In the genomic region with DNA sequence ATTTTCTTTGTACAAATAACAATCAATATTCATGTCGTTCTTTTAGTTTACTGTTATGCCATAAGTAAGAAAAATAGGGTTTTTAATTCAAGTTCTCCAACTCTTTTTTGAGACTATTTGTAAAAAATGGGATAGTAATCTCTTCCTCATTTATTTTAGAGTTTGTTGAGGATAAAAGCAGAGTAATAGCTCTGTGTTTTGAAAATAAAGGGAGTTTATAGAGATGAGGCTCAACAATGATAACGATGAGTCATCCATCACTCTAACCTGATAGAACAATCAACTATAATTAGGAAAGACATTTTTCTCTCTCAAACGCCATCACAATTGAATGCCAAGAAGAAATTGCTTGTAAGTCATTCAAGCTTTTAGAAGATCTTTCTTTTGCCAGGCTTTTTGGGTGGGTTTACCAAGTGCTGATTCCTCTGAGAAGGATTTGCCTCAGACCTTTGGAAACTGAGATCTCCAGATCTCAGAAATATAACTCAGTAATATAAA, we compare ENCODE assay signal across 12 cellular contexts. TPM values are rescaled to one million over a fixed set of nuclear protein-coding genes. Genes with fewer than 3 reads are reported as not detected.
DNase-seq lines count a peak whose midpoint lies in the region; ATAC-seq and TF ChIP-seq lines count a peak whose summit lies in the region.
"Had no signal": no experiment of that assay in that cellular context is flagged by ENCODE, and none has a peak within 500 bp of the region (broad histone marks: within the 10 kb centered on the region; RNA-seq: fewer than 3 reads in every experiment).

No MANE protein-coding gene starts in this region.

- no peaks in the 10 kb centered on the region for H4K20me1 ChIP-seq in SU-DHL-6 (ENCODE audit: low read depth, low read length)

- ATAC-seq in GM18870 (IDR thresholded peaks at IDR 0.05; ENCODE audit: unreplicated experiment) = no peak
- ATAC-seq in GM21825 (IDR thresholded peaks at IDR 0.05; ENCODE audit: unreplicated experiment) = no peak
- ATAC-seq: esophagus mucosa had no signal

- H3K9me3 Mint-ChIP-seq in activated CD4-positive, alpha-beta T cell treated with anti-CD3 and anti-CD28 coated beads, Interleukin-2, amount 10 ng/mL, durations not matched to agents 24 days and 14 days = peaks cover 8% of the 10 kb centered on the region

- TF ChIP-seq CTCF in SU-DHL-6 (IDR thresholded peaks at IDR 0.05; ENCODE audit: insufficient read depth, low read length, poor library complexity, severe bottlenecking) = no peak

- no peaks in the 10 kb centered on the region for H3K9me2 ChIP-seq in SU-DHL-6 (replicated peaks; ENCODE audit: insufficient read depth, low read length)

- peak overlapping the region; percentile 81 for H2AFZ ChIP-seq in SU-DHL-6 (ENCODE audit: low read depth, low read length, severe bottlenecking)

- H3K4me2 ChIP-seq in SU-DHL-6 (ENCODE audit: low read depth, low read length, poor library complexity, severe bottlenecking) = peak overlapping the region; percentile 79

- no peak for DNase-seq in activated CD4-positive, alpha-beta T cell treated with anti-CD3 and anti-CD28 coated beads, Interleukin-2, amount 10 ng/mL, durations not matched to agents 24 days and 14 days
- DNase-seq in activated CD4-positive, alpha-beta T cell treated with anti-CD3 and anti-CD28 coated beads for 48 hours = no peak
- peak; percentile 50 to 52 for DNase-seq in erythroblast (lab: John Stamatoyannopoulos, UW)
- no peak for DNase-seq in 8988T
- DNase-seq: NCI-H1417, pancreas, T1000 had no signal

- H3K9me3 ChIP-seq in SU-DHL-6 (ENCODE audit: insufficient read depth, low read length) (no peaks in the 10 kb centered on the region), subcutaneous abdominal adipose tissue (ENCODE audit: control insufficient read depth in 5 of 5, low read length in 5 of 5) (no peaks in the 10 kb centered on the region)
- H3K9me3 ChIP-seq: pancreas had no signal

- peak overlapping the region; percentile 64 for H3K27ac ChIP-seq in SU-DHL-6 (ENCODE audit: low read depth, low read length)
- H3K27ac ChIP-seq in subcutaneous abdominal adipose tissue (ENCODE audit: low read depth, low read length) = peak overlapping the region; percentile 28

- H3K36me3 ChIP-seq in SU-DHL-6 (ENCODE audit: low read length) (no peaks in the 10 kb centered on the region), subcutaneous abdominal adipose tissue (ENCODE audit: control insufficient read depth in 5 of 5, insufficient read depth in 5 of 5, low read length in 5 of 5) (no peaks in the 10 kb centered on the region)
- H3K36me3 ChIP-seq: pancreas had no signal

- peaks cover 14% of the 10 kb centered on the region for H3K36me3 Mint-ChIP-seq in activated CD4-positive, alpha-beta T cell treated with anti-CD3 and anti-CD28 coated beads, Interleukin-2, amount 10 ng/mL, durations not matched to agents 24 days and 14 days (ENCODE audit: low read depth)

- peak; percentile 54 for TF ChIP-seq POLR2A in erythroblast (IDR thresholded peaks at IDR 0.05; ENCODE audit: low read length)

- peak overlapping the region; percentile 57 for H3K4me3 ChIP-seq in SU-DHL-6 (ENCODE audit: insufficient read depth, low read length, poor library complexity, severe bottlenecking)
- H3K4me3 ChIP-seq in subcutaneous abdominal adipose tissue (ENCODE audit: low read depth in 1 of 5, low read length in 5 of 5) = peak overlapping the region; percentile 13 to 63 (median 38)

- H3K27me3 Mint-ChIP-seq in activated CD4-positive, alpha-beta T cell treated with anti-CD3 and anti-CD28 coated beads, Interleukin-2, amount 10 ng/mL, durations not matched to agents 24 days and 14 days = no peaks in the 10 kb centered on the region

- H3K4me1 ChIP-seq in subcutaneous abdominal adipose tissue (ENCODE audit: control insufficient read depth in 5 of 5, insufficient read depth in 5 of 5, low read length in 5 of 5) = peaks cover 0 to 14% (median 0%) of the 10 kb centered on the region in 5 donors
- H3K4me1 ChIP-seq: pancreas had no signal

- H3K79me2 ChIP-seq in SU-DHL-6 (ENCODE audit: insufficient read depth, low read length) = no peaks in the 10 kb centered on the region

- H3K4me1 Mint-ChIP-seq in activated CD4-positive, alpha-beta T cell treated with anti-CD3 and anti-CD28 coated beads, Interleukin-2, amount 10 ng/mL, durations not matched to agents 24 days and 14 days = peaks cover 68% of the 10 kb centered on the region

- H3K9ac ChIP-seq in SU-DHL-6 (ENCODE audit: low read length) = peak overlapping the region; percentile 61
- peak overlapping the region in 3 of 5 donors; percentile 23 to 64 (median 60) for H3K9ac ChIP-seq in subcutaneous abdominal adipose tissue (ENCODE audit: low read length in 5 of 5)

- no peaks in the 10 kb centered on the region for H3K27me3 ChIP-seq in SU-DHL-6 (ENCODE audit: low read length)
- H3K27me3 ChIP-seq in subcutaneous abdominal adipose tissue (ENCODE audit: control insufficient read depth in 5 of 5, insufficient read depth in 4 of 5, low read length in 5 of 5) = no peaks in the 10 kb centered on the region
- H3K27me3 ChIP-seq: pancreas had no signal

- H3K4me3 Mint-ChIP-seq in activated CD4-positive, alpha-beta T cell treated with anti-CD3 and anti-CD28 coated beads, Interleukin-2, amount 10 ng/mL, durations not matched to agents 24 days and 14 days = peak overlapping the region; percentile 88

- H3F3A ChIP-seq in SU-DHL-6 (ENCODE audit: insufficient read depth) = no peaks in the 10 kb centered on the region

- H3K27ac Mint-ChIP-seq in activated CD4-positive, alpha-beta T cell treated with anti-CD3 and anti-CD28 coated beads, Interleukin-2, amount 10 ng/mL, durations not matched to agents 24 days and 14 days = peak overlapping the region; percentile 92

- intact Hi-C loops in activated CD4-positive, alpha-beta T cell treated with anti-CD3 and anti-CD28 coated beads, Interleukin-2, amount 10 ng/mL, durations not matched to agents 24 days and 14 days (cut with micrococcal nuclease) = no loop called here

RNA-seq across cellular contexts. Expression of gene CD84, which starts 0.6 kb away (rescaled TPM):
- total RNA-seq in activated CD4-positive, alpha-beta T cell treated with anti-CD3 and anti-CD28 coated beads, Interleukin-2, amount 10 ng/mL, durations not matched to agents 24 days and 14 days = 17.3 and 17.7 TPM in 2 replicates

RNA-seq across cellular contexts. Expression of gene SLAMF6, which starts 55.7 kb away (rescaled TPM):
- 53.8 and 55.4 TPM in 2 replicates for total RNA-seq in activated CD4-positive, alpha-beta T cell treated with anti-CD3 and anti-CD28 coated beads, Interleukin-2, amount 10 ng/mL, durations not matched to agents 24 days and 14 days

Comparison
In these comparisons a context has a peak if more than half of its experiments do, and no peak if none do; other contexts are left out.
1. DNase-seq: peak in erythroblast (2 of 2); none in activated CD4-positive, alpha-beta T cell treated with anti-CD3 and anti-CD28 coated beads, Interleukin-2, amount 10 ng/mL, durations not matched to agents 24 days and 14 days (single experiment), activated CD4-positive, alpha-beta T cell treated with anti-CD3 and anti-CD28 coated beads for 48 hours (single experiment) and 8988T (single experiment).